In genomic region chr9:136668983-136669790, GRCh38 we compare ENCODE assay signal across 11 cellular contexts. TPM values are rescaled to one million over a fixed set of nuclear protein-coding genes. Genes with fewer than 3 reads are reported as not detected.
DNase-seq lines count a peak whose midpoint lies in the region; ATAC-seq and TF ChIP-seq lines count a peak whose summit lies in the region.
"Had no signal": no experiment of that assay in that cellular context is flagged by ENCODE, and none has a peak within 500 bp of the region (broad histone marks: within the 10 kb centered on the region; RNA-seq: fewer than 3 reads in every experiment).

No MANE protein-coding gene starts in this region.

- H3K27ac ChIP-seq in esophagus squamous epithelium (peak overlapping the region in 3 of 4 donors; percentile 30 to 62 (median 58)), spleen (peak overlapping the region in 6 of 8 donors; percentile 46 to 87 (median 66))

- H3K36me3 Mint-ChIP-seq in activated naive CD4-positive, alpha-beta T cell treated with anti-CD3 and anti-CD28 coated beads, Interleukin-2, amount 50 U/mL, for 24 hours, result no peaks in the 10 kb centered on the region
- H3K36me3 Mint-ChIP-seq in activated naive CD4-positive, alpha-beta T cell treated with anti-CD3 and anti-CD28 coated beads, Interleukin-2, amount 50 U/mL, for 72 hours, result no peaks in the 10 kb centered on the region
- H3K36me3 Mint-ChIP-seq in activated CD4-positive, alpha-beta memory T cell treated with anti-CD3 and anti-CD28 coated beads, Interleukin-2, amount 10 ng/mL, durations not matched to agents 7 days and 5 days (ENCODE audit: low read depth), result no peaks in the 10 kb centered on the region
- H3K36me3 Mint-ChIP-seq: stimulated activated memory B cell treated with anti-CD40 and anti-IgM and Interleukin-4, amounts not matched to agents 10 μg/mL and 1 μg/mL and 100 μg/mL, for 72 hours had no signal

- POLR2A ChIA-PET in activated CD4-positive, alpha-beta memory T cell treated with anti-CD3 and anti-CD28 coated beads, Interleukin-2, amount 10 ng/mL, durations not matched to agents 7 days and 5 days (lab: Charles Lee), result interaction anchor here (0.6 kb wide), 1 partner anchor 500 kb away, joined by 3 read pairs; the partner anchor contains the start of gene LRRC26

- no peak for DNase-seq in activated naive CD4-positive, alpha-beta T cell treated with anti-CD3 and anti-CD28 coated beads, Interleukin-2, amount 50 U/mL, for 72 hours (ENCODE audit: low spot score in 2 of 2)
- DNase-seq in RKO (ENCODE audit: low spot score) (peak; percentile 56), esophagus squamous epithelium (lab: John Stamatoyannopoulos, UW) (no peak), spleen (no peak)
- no peak for DNase-seq in activated CD4-positive, alpha-beta memory T cell treated with anti-CD3 and anti-CD28 coated beads, Interleukin-2, amount 10 ng/mL, durations not matched to agents 7 days and 5 days
- DNase-seq: HCEC 1CT had no signal

- WGBS in esophagus squamous epithelium, 2 donors, result 62% methylated on average over 9 of the region's 23 CpGs; no CpG with 5 or more reads in 1 of the 2 donors
- 59 to 78% (median 69%) methylated on average over 11 to 23 of the region's 23 CpGs for WGBS in spleen, 5 donors

- H3K4me3 Mint-ChIP-seq in activated naive CD4-positive, alpha-beta T cell treated with anti-CD3 and anti-CD28 coated beads, Interleukin-2, amount 50 U/mL, for 24 hours, result no peak overlapping the region
- H3K4me3 Mint-ChIP-seq in activated CD4-positive, alpha-beta memory T cell treated with anti-CD3 and anti-CD28 coated beads, Interleukin-2, amount 10 ng/mL, durations not matched to agents 7 days and 5 days, result no peak overlapping the region
- H3K4me3 Mint-ChIP-seq: stimulated activated memory B cell treated with anti-CD40 and anti-IgM and Interleukin-4, amounts not matched to agents 10 μg/mL and 1 μg/mL and 100 μg/mL, for 72 hours had no signal

- peaks cover 3% of the 10 kb centered on the region for H3K27me3 Mint-ChIP-seq in activated naive CD4-positive, alpha-beta T cell treated with anti-CD3 and anti-CD28 coated beads, Interleukin-2, amount 50 U/mL, for 24 hours
- H3K27me3 Mint-ChIP-seq in activated CD4-positive, alpha-beta memory T cell treated with anti-CD3 and anti-CD28 coated beads, Interleukin-2, amount 10 ng/mL, durations not matched to agents 7 days and 5 days, result peaks cover 11% of the 10 kb centered on the region

- ATAC-seq in activated naive CD4-positive, alpha-beta T cell treated with anti-CD3 and anti-CD28 coated beads, Interleukin-2, amount 50 U/mL, for 72 hours, result no peak
- no peak for ATAC-seq in HG02938 (IDR thresholded peaks at IDR 0.05; ENCODE audit: unreplicated experiment)
- ATAC-seq in HG03565 (IDR thresholded peaks at IDR 0.05; ENCODE audit: unreplicated experiment), result no peak

- H3K4me1 ChIP-seq in esophagus squamous epithelium (peaks cover 7 to 41% (median 7%) of the 10 kb centered on the region in 3 donors), spleen (peaks cover 3 to 74% (median 39%) of the 10 kb centered on the region in 6 donors)

- H3K27ac Mint-ChIP-seq in activated naive CD4-positive, alpha-beta T cell treated with anti-CD3 and anti-CD28 coated beads, Interleukin-2, amount 50 U/mL, for 24 hours, result peak overlapping the region; percentile 12
- H3K27ac Mint-ChIP-seq in activated naive CD4-positive, alpha-beta T cell treated with anti-CD3 and anti-CD28 coated beads, Interleukin-2, amount 50 U/mL, for 72 hours, result no peak overlapping the region
- H3K27ac Mint-ChIP-seq in activated CD4-positive, alpha-beta memory T cell treated with anti-CD3 and anti-CD28 coated beads, Interleukin-2, amount 10 ng/mL, durations not matched to agents 7 days and 5 days, result no peak overlapping the region
- H3K27ac Mint-ChIP-seq: stimulated activated memory B cell treated with anti-CD40 and anti-IgM and Interleukin-4, amounts not matched to agents 10 μg/mL and 1 μg/mL and 100 μg/mL, for 72 hours had no signal

- H3K9me3 Mint-ChIP-seq in activated naive CD4-positive, alpha-beta T cell treated with anti-CD3 and anti-CD28 coated beads, Interleukin-2, amount 50 U/mL, for 24 hours, result no peaks in the 10 kb centered on the region
- no peaks in the 10 kb centered on the region for H3K9me3 Mint-ChIP-seq in activated naive CD4-positive, alpha-beta T cell treated with anti-CD3 and anti-CD28 coated beads, Interleukin-2, amount 50 U/mL, for 72 hours
- H3K9me3 Mint-ChIP-seq in activated CD4-positive, alpha-beta memory T cell treated with anti-CD3 and anti-CD28 coated beads, Interleukin-2, amount 10 ng/mL, durations not matched to agents 7 days and 5 days, result no peaks in the 10 kb centered on the region
- H3K9me3 Mint-ChIP-seq: stimulated activated memory B cell treated with anti-CD40 and anti-IgM and Interleukin-4, amounts not matched to agents 10 μg/mL and 1 μg/mL and 100 μg/mL, for 72 hours had no signal

- H3K27me3 ChIP-seq in esophagus squamous epithelium (peaks cover 0 to 70% (median 5%) of the 10 kb centered on the region in 4 donors), spleen (replicated peaks in 1 of 7) (peaks cover 3 to 60% (median 19%) of the 10 kb centered on the region in 7 donors)

- H3K9me3 ChIP-seq in esophagus squamous epithelium (no peaks in the 10 kb centered on the region), spleen (no peaks in the 10 kb centered on the region)

- intact Hi-C loops in esophagus squamous epithelium (cut with DNase I) (no loop called here), spleen (cut with DNase I; ENCODE audit: low total_unique reads) (no loop called here)

- H3K36me3 ChIP-seq in esophagus squamous epithelium (peaks cover 0 to 34% (median 0%) of the 10 kb centered on the region in 3 donors), spleen (peaks cover 0 to 87% (median 21%) of the 10 kb centered on the region in 6 donors)

- H3K4me1 Mint-ChIP-seq in activated naive CD4-positive, alpha-beta T cell treated with anti-CD3 and anti-CD28 coated beads, Interleukin-2, amount 50 U/mL, for 24 hours, result no peaks in the 10 kb centered on the region
- peaks cover 2% of the 10 kb centered on the region for H3K4me1 Mint-ChIP-seq in activated CD4-positive, alpha-beta memory T cell treated with anti-CD3 and anti-CD28 coated beads, Interleukin-2, amount 10 ng/mL, durations not matched to agents 7 days and 5 days

- TF ChIP-seq POLR2A in esophagus squamous epithelium (IDR thresholded peaks at IDR 0.05), result no peak
- TF ChIP-seq POLR2A in spleen (IDR thresholded peaks at IDR 0.05), result no peak

- H3K4me3 ChIP-seq in esophagus squamous epithelium (peak overlapping the region in 3 of 4 donors; percentile 43 to 65 (median 54)), spleen (peak overlapping the region; percentile 7 to 84 (median 64))

- CTCF ChIA-PET in activated CD4-positive, alpha-beta memory T cell treated with anti-CD3 and anti-CD28 coated beads, Interleukin-2, amount 10 ng/mL, durations not matched to agents 7 days and 5 days (lab: Charles Lee), result no interaction called here

- TF ChIP-seq CTCF in esophagus squamous epithelium (IDR thresholded peaks at IDR 0.05), result no peak
- TF ChIP-seq CTCF in spleen (IDR thresholded peaks at IDR 0.05 in 8 of 11, conservative IDR thresholded peaks at IDR 0.05 in 3 of 11), result no peak

RNA-seq across cellular contexts. Expression of gene EGFL7, which starts 6.5 kb away (rescaled TPM):
- total RNA-seq in activated naive CD4-positive, alpha-beta T cell treated with anti-CD3 and anti-CD28 coated beads, Interleukin-2, amount 50 U/mL, for 72 hours, result 1 to 10 TPM in 1 of 2 donors, under 1 TPM in 1; 0.61 to 1.6 TPM
- total RNA-seq in esophagus squamous epithelium (10 to 100 TPM in 2 of 4 donors, 1 to 10 TPM in 2; 5.2 to 41.2 (median 21.2) TPM), spleen (100 to 1,000 TPM; 132 to 246 (median 179) TPM)
- polyA plus RNA-seq in spleen, result 100 to 1,000 TPM; 169 to 522 (median 409) TPM
- under 1 TPM; 0.28 to 0.30 TPM for total RNA-seq in activated CD4-positive, alpha-beta memory T cell treated with anti-CD3 and anti-CD28 coated beads, Interleukin-2, amount 10 ng/mL, durations not matched to agents 7 days and 5 days

RNA-seq across cellular contexts. Expression of gene AGPAT2, which starts 18.1 kb away (rescaled TPM):
- total RNA-seq in activated naive CD4-positive, alpha-beta T cell treated with anti-CD3 and anti-CD28 coated beads, Interleukin-2, amount 50 U/mL, for 72 hours, result 10 to 100 TPM in 1 of 2 donors, 1 to 10 TPM in 1; 7.4 to 18.9 TPM
- total RNA-seq in esophagus squamous epithelium (10 to 100 TPM; 66.2 to 80.6 (median 75.8) TPM), spleen (10 to 100 TPM; 26.9 to 47.7 (median 40.4) TPM)
- 10 to 100 TPM; 31.9 to 43.8 (median 35.1) TPM for polyA plus RNA-seq in spleen
- 10 to 100 TPM; 17.2 to 18.8 TPM for total RNA-seq in activated CD4-positive, alpha-beta memory T cell treated with anti-CD3 and anti-CD28 coated beads, Interleukin-2, amount 10 ng/mL, durations not matched to agents 7 days and 5 days

RNA-seq across cellular contexts. Expression of gene DIPK1B, which starts 43.2 kb away (rescaled TPM):
- under 1 TPM in 1 of 2 donors, not detected in 1; 0.37 TPM for total RNA-seq in activated naive CD4-positive, alpha-beta T cell treated with anti-CD3 and anti-CD28 coated beads, Interleukin-2, amount 50 U/mL, for 72 hours
- total RNA-seq in esophagus squamous epithelium (1 to 10 TPM in 3 of 4 donors, under 1 TPM in 1; 0.48 to 6.3 (median 1.1) TPM), spleen (10 to 100 TPM in 5 of 7 donors, 1 to 10 TPM in 2; 5.2 to 26.5 (median 13.3) TPM)
- polyA plus RNA-seq in spleen, result 10 to 100 TPM in 2 of 3 donors, 1 to 10 TPM in 1; 8.2 to 16.8 (median 11.3) TPM
- under 1 TPM; 0.15 to 0.18 TPM for total RNA-seq in activated CD4-positive, alpha-beta memory T cell treated with anti-CD3 and anti-CD28 coated beads, Interleukin-2, amount 10 ng/mL, durations not matched to agents 7 days and 5 days
- total RNA-seq: myocyte had no signal
